ENCODE assay signal across 31 cellular contexts in genomic region chr3:139327231-139327630, GRCh38.
"Had no signal": no experiment of that assay in that cellular context is flagged by ENCODE, and none has a peak within 500 bp of the region (broad histone marks: within the 10 kb centered on the region; RNA-seq: fewer than 3 reads in every experiment).

No MANE protein-coding gene starts in this region.

- H3K4me1 ChIP-seq: foreskin keratinocyte, gastrocnemius medialis had no signal

- H3K27ac Mint-ChIP-seq: activated CD4-positive, alpha-beta memory T cell treated with anti-CD3 and anti-CD28 coated beads for 36 hours; activated CD4-positive, alpha-beta T cell treated with anti-CD3 and anti-CD28 coated beads for 36 hours; activated CD4-positive, alpha-beta T cell treated with anti-CD3 and anti-CD28 coated beads, Interleukin-2, amount 10 ng/mL, durations not matched to agents 24 days and 14 days; activated CD8-positive, alpha-beta T cell treated with anti-CD3 and anti-CD28 coated beads, Interleukin-2, amount 10 ng/mL, durations not matched to agents 7 days and 5 days; activated naive CD8-positive, alpha-beta T cell; activated T-helper 17 cell treated with anti-CD3 and anti-CD28 coated beads, Interleukin-2, amount 50 U/mL, for 72 hours; T-helper 17 cell; T-helper 2 cell treated with Interferon-gamma antibody and Interleukin-4, amounts not matched to agents 5 μg/mL and 100 μg/mL, for 36 hours had no signal

- H3K36me3 ChIP-seq: brain microvascular endothelial cell, esophagus muscularis mucosa, gastrocnemius medialis, heart left ventricle had no signal

- H3K4me3 Mint-ChIP-seq: activated CD4-positive, alpha-beta memory T cell treated with anti-CD3 and anti-CD28 coated beads for 36 hours; activated CD4-positive, alpha-beta T cell treated with anti-CD3 and anti-CD28 coated beads for 36 hours; activated CD4-positive, alpha-beta T cell treated with anti-CD3 and anti-CD28 coated beads, Interleukin-2, amount 10 ng/mL, durations not matched to agents 24 days and 14 days; activated CD8-positive, alpha-beta T cell treated with anti-CD3 and anti-CD28 coated beads, Interleukin-2, amount 10 ng/mL, durations not matched to agents 7 days and 5 days; activated naive CD8-positive, alpha-beta T cell; activated T-cell treated with anti-CD3 and anti-CD28 coated beads, Interleukin-2, amount 50 U/mL, for 4 hours; activated T-helper 17 cell treated with anti-CD3 and anti-CD28 coated beads, Interleukin-2, amount 50 U/mL, for 72 hours; central memory CD8-positive, alpha-beta T cell; effector memory CD8-positive, alpha-beta T cell; T-helper 17 cell; T-helper 2 cell treated with Interferon-gamma antibody and Interleukin-4, amounts not matched to agents 5 μg/mL and 100 μg/mL, for 36 hours had no signal

- H3K4me1 Mint-ChIP-seq: activated T-helper 17 cell treated with anti-CD3 and anti-CD28 coated beads, Interleukin-2, amount 50 U/mL, for 72 hours had no signal

- DNase-seq: activated CD4-positive, CD25-positive, alpha-beta regulatory T cell; activated CD4-positive, CD25-positive, alpha-beta regulatory T cell treated with anti-CD3 and anti-CD28 coated beads, Interleukin-2, amount 50 U/mL, for 72 hours; activated CD8-positive, alpha-beta T cell treated with anti-CD3 and anti-CD28 coated beads, Interleukin-2, amount 10 ng/mL, durations not matched to agents 7 days and 5 days; activated effector memory CD4-positive, alpha-beta T cell treated with Interleukin-2 at 50 U/mL for 16 hours; activated gamma-delta T cell treated with Interleukin-2 at 50 U/mL for 16 hours; activated naive CD4-positive, alpha-beta T cell treated with anti-CD3 and anti-CD28 coated beads, Interleukin-2, amount 50 U/mL, for 16 hours; activated naive CD4-positive, alpha-beta T cell treated with Interleukin-2 at 50 U/mL for 16 hours; activated T-cell treated with anti-CD3 and anti-CD28 coated beads, Interleukin-2, amount 50 U/mL, for 4 hours; amniotic stem cell; anterior cingulate cortex; brain microvascular endothelial cell; cortex of kidney; dermis blood vessel endothelial cell; effector CD4-positive, alpha-beta T cell; effector memory CD8-positive, alpha-beta T cell; erythroblast; foreskin keratinocyte; gastrocnemius medialis; glutamatergic neuron; heart left ventricle; T-helper 1 cell; T-helper 17 cell; T1000 had no signal

- H3K36me3 Mint-ChIP-seq: activated CD4-positive, alpha-beta memory T cell treated with anti-CD3 and anti-CD28 coated beads for 36 hours; activated naive CD8-positive, alpha-beta T cell had no signal

- H3K9me3 ChIP-seq: esophagus muscularis mucosa, gastrocnemius medialis, heart left ventricle had no signal

- H3K9me3 Mint-ChIP-seq: activated CD4-positive, alpha-beta memory T cell treated with anti-CD3 and anti-CD28 coated beads for 36 hours; activated CD4-positive, alpha-beta T cell treated with anti-CD3 and anti-CD28 coated beads, Interleukin-2, amount 10 ng/mL, durations not matched to agents 24 days and 14 days; activated T-cell treated with anti-CD3 and anti-CD28 coated beads, Interleukin-2, amount 50 U/mL, for 4 hours; activated T-helper 17 cell treated with anti-CD3 and anti-CD28 coated beads, Interleukin-2, amount 50 U/mL, for 72 hours; central memory CD8-positive, alpha-beta T cell; effector memory CD8-positive, alpha-beta T cell; T-helper 2 cell treated with Interferon-gamma antibody and Interleukin-4, amounts not matched to agents 5 μg/mL and 100 μg/mL, for 36 hours had no signal

- H3K27ac ChIP-seq: brain microvascular endothelial cell, esophagus muscularis mucosa, foreskin keratinocyte, gastrocnemius medialis, heart left ventricle had no signal

- H3K4me3 ChIP-seq: esophagus muscularis mucosa, gastrocnemius medialis, heart left ventricle had no signal

- ATAC-seq: activated CD8-positive, alpha-beta T cell treated with anti-CD3 and anti-CD28 coated beads, Interleukin-2, amount 10 ng/mL, durations not matched to agents 7 days and 5 days; activated T-cell treated with anti-CD3 and anti-CD28 coated beads, Interleukin-2, amount 50 U/mL, for 4 hours; activated T-helper 17 cell treated with anti-CD3 and anti-CD28 coated beads, Interleukin-2, amount 50 U/mL, for 72 hours; effector memory CD8-positive, alpha-beta T cell; foreskin keratinocyte; gastrocnemius medialis; heart left ventricle; T-helper 17 cell had no signal
